ENCODE assay signal across 1 cellular context in genomic region chr13:33543089-33543459, GRCh38.
TF ChIP-seq lines count a peak whose summit lies in the region.

No MANE protein-coding gene starts in this region.

TF ChIP-seq in H1, 55 proteins besides CTCF, POLR2A, EP300 and RAD21 (continued from another document):
- peak; percentile 79 for TF ChIP-seq CHD7 (IDR thresholded peaks at IDR 0.05; ENCODE audit: insufficient replicate concordance, low read length)
- TF ChIP-seq TAF7 (optimal IDR thresholded peaks at IDR 0.05; ENCODE audit: borderline replicate concordance, low read depth, low read length) = peak; percentile 9
- peak; percentile 82 for TF ChIP-seq NANOG (IDR thresholded peaks at IDR 0.05; ENCODE audit: insufficient read depth, low read depth, low read length, poor library complexity, severe bottlenecking)
- TF ChIP-seq SRF (IDR thresholded peaks at IDR 0.05; ENCODE audit: low read depth, low read length) = no peak
- TF ChIP-seq HDAC2 (IDR thresholded peaks at IDR 0.05; ENCODE audit: borderline replicate concordance in 1 of 2, low read depth in 2 of 2, low read length in 2 of 2) = no peak
- TF ChIP-seq CHD1 (IDR thresholded peaks at IDR 0.05; ENCODE audit: low read depth, low read length) = peak; percentile 14; the same call in 1 of the 2 replicates
